8 cellular contexts compared by ENCODE assay signal in genomic region chr7:92831716-92832622, GRCh38. TPM values are rescaled to one million over a fixed set of nuclear protein-coding genes. Genes with fewer than 3 reads are reported as not detected.
DNase-seq lines count a peak whose midpoint lies in the region; ATAC-seq, FAIRE-seq and TF ChIP-seq lines count a peak whose summit lies in the region.

No MANE protein-coding gene starts in this region.

- peak overlapping the region; percentile 12 to 89 for H3K4me3 ChIP-seq in CD4-positive, alpha-beta memory T cell (ENCODE audit: low read length in 2 of 2)
- peak overlapping the region; percentile 90 for H3K4me3 ChIP-seq in HUES6 (ENCODE audit: low read depth, low read length)
- peak overlapping the region; percentile 58 to 94 (median 88) for H3K4me3 ChIP-seq in keratinocyte (ENCODE audit: control insufficient read depth in 2 of 3, extremely low read depth in 1 of 3, insufficient read depth in 2 of 3, low read depth in 1 of 3, low read length in 3 of 3)
- peak overlapping the region; percentile 83 for H3K4me3 ChIP-seq in suprapubic skin

- peak overlapping the region; percentile 68 for H3K27ac ChIP-seq in CD4-positive, alpha-beta memory T cell (ENCODE audit: low read depth, low read length)
- peak overlapping the region; percentile 66 for H3K27ac ChIP-seq in HUES6 (ENCODE audit: low read depth, low read length)
- peak overlapping the region; percentile 91 for H3K27ac ChIP-seq in keratinocyte (ENCODE audit: control insufficient read depth, insufficient read depth, low read length)
- H3K27ac ChIP-seq in suprapubic skin = peak overlapping the region; percentile 88

- H2AFZ ChIP-seq in keratinocyte (ENCODE audit: control insufficient read depth, low read length) = no peak overlapping the region

- H3K4me1 Mint-ChIP-seq in CD4-positive, alpha-beta memory T cell = peaks cover 33 to 67% (median 44%) of the 10 kb centered on the region in 4 donors

- POLR2A ChIA-PET in CD4-positive, alpha-beta memory T cell (lab: Charles Lee; ENCODE audit: partially characterized antibody) = interaction anchor here (0.5 to 5.2 kb wide), 25 partner anchors 8 to 385 kb away, joined by 3 to 82 read pairs (median 4); partner anchors contain the start of genes GATAD1 and RBM48

- dilution Hi-C loops in keratinocyte (cut with MboI; ENCODE audit: extremely low pct_ligation_motif_present, low sequenced_read_pairs) = no loop called here

- peak overlapping the region; percentile 93 for H3K4me2 ChIP-seq in keratinocyte (ENCODE audit: control insufficient read depth, extremely low read depth, insufficient read depth, low read depth, low read length)

- peaks cover 43% of the 10 kb centered on the region for H3K4me1 ChIP-seq in CD4-positive, alpha-beta memory T cell (ENCODE audit: insufficient read depth, low read length)
- H3K4me1 ChIP-seq in HUES6 (ENCODE audit: control insufficient read depth, insufficient read depth, low read length) = peaks cover 39% of the 10 kb centered on the region
- peaks cover 36% of the 10 kb centered on the region for H3K4me1 ChIP-seq in keratinocyte (ENCODE audit: control insufficient read depth, extremely low read depth, insufficient read depth, low read length)
- H3K4me1 ChIP-seq in suprapubic skin = peaks cover 46% of the 10 kb centered on the region

- TF ChIP-seq CTCF in keratinocyte (optimal IDR thresholded peaks at IDR 0.05 in 1 of 3, IDR thresholded peaks at IDR 0.05 in 1 of 3, conservative IDR thresholded peaks at IDR 0.05 in 1 of 3; ENCODE audit: extremely low read depth in 1 of 3, insufficient read depth in 2 of 3, low read length in 3 of 3) (no peak), suprapubic skin (IDR thresholded peaks at IDR 0.05) (no peak)

- 63% methylated on average over 8 of the region's 8 CpGs for WGBS in suprapubic skin

- H3K27me3 ChIP-seq in CD4-positive, alpha-beta memory T cell (ENCODE audit: insufficient read depth, low read length) = no peaks in the 10 kb centered on the region
- H3K27me3 ChIP-seq in HUES6 (ENCODE audit: control insufficient read depth, insufficient read depth, low read length) = no peaks in the 10 kb centered on the region
- H3K27me3 ChIP-seq in keratinocyte (ENCODE audit: control insufficient read depth, extremely low read depth, insufficient read depth, low read length) = no peaks in the 10 kb centered on the region
- H3K27me3 ChIP-seq in suprapubic skin = no peaks in the 10 kb centered on the region

- H3K9ac ChIP-seq in HUES6 (ENCODE audit: low read length) = peak overlapping the region; percentile 95
- peak overlapping the region; percentile 90 for H3K9ac ChIP-seq in keratinocyte (ENCODE audit: control insufficient read depth, extremely low read depth, insufficient read depth, low read length)

- CTCF ChIA-PET in CD4-positive, alpha-beta memory T cell (lab: Charles Lee; ENCODE audit: partially characterized antibody) = interaction anchor here (0.6 to 5.5 kb wide), 44 partner anchors 8 to 385 kb away, joined by 3 to 122 read pairs (median 4); partner anchors contain the start of genes GATAD1, PEX1 and RBM48

- H3K4me3 Mint-ChIP-seq in CD4-positive, alpha-beta memory T cell = peak overlapping the region; percentile 83 to 98 (median 92)

- no peak for TF ChIP-seq EP300 in suprapubic skin (IDR thresholded peaks at IDR 0.05)

- intact Hi-C loops in CD4-positive, alpha-beta memory T cell (cut with micrococcal nuclease) = loop anchor here (1.0 to 10.0 kb wide), 5 partner anchors 23 to 697 kb away; partner anchors contain the start of genes ANKIB1, CYP51A1, GATAD1 and KRIT1

- H4K20me1 ChIP-seq in keratinocyte (ENCODE audit: control insufficient read depth, extremely low read depth, insufficient read depth, low read length) = peaks cover 4% of the 10 kb centered on the region

- H3K36me3 ChIP-seq in CD4-positive, alpha-beta memory T cell (ENCODE audit: insufficient read depth, low read length) = no peaks in the 10 kb centered on the region
- H3K36me3 ChIP-seq in HUES6 (ENCODE audit: control insufficient read depth, insufficient read depth, low read length) (peaks cover 5% of the 10 kb centered on the region; the same call in 1 of the 2 replicates), keratinocyte (ENCODE audit: control insufficient read depth in 2 of 2, extremely low read depth in 1 of 2, insufficient read depth in 2 of 2, low read length in 2 of 2) (peaks cover 3 to 28% of the 10 kb centered on the region in 2 experiments), suprapubic skin (no peaks in the 10 kb centered on the region)

- no peaks in the 10 kb centered on the region for H3K9me3 ChIP-seq in CD4-positive, alpha-beta memory T cell (ENCODE audit: control insufficient read depth in 1 of 2, low read length in 2 of 2)
- H3K9me3 ChIP-seq in HUES6 (ENCODE audit: control insufficient read depth, insufficient read depth, low read depth, low read length) (no peaks in the 10 kb centered on the region), keratinocyte (ENCODE audit: control insufficient read depth, low read depth, low read length) (no peaks in the 10 kb centered on the region), suprapubic skin (no peaks in the 10 kb centered on the region)

- H3K9me3 Mint-ChIP-seq in CD4-positive, alpha-beta memory T cell = peaks cover 0 to 2% (median 0%) of the 10 kb centered on the region in 8 donors

- DNase-seq in CD4-positive, alpha-beta memory T cell = peak in 1 of 5 donors; percentile 40
- peak; percentile 90 for DNase-seq in amniotic epithelial cell (ENCODE audit: low read depth)
- no peak for DNase-seq in keratinocyte (ENCODE audit: low read depth, low spot score)
- no peak for DNase-seq in suprapubic skin (ENCODE audit: low spot score in 2 of 2)
- no peak for DNase-seq in cerebellar nuclear complex (lab: John Stamatoyannopoulos, UW)
- DNase-seq in activated CD8-positive, alpha-beta memory T cell treated with anti-CD3 and anti-CD28 coated beads for 24 hours = no peak

- no peak for TF ChIP-seq POLR2A in suprapubic skin (IDR thresholded peaks at IDR 0.05)

- no peak for ATAC-seq in HG02870 (IDR thresholded peaks at IDR 0.05; ENCODE audit: unreplicated experiment)

- peaks cover 94% of the 10 kb centered on the region for H3K79me2 ChIP-seq in keratinocyte (ENCODE audit: control insufficient read depth, insufficient read depth, low read length)

- H3K27ac Mint-ChIP-seq in CD4-positive, alpha-beta memory T cell = peak overlapping the region; percentile 69 to 96 (median 93)

- H3K27me3 Mint-ChIP-seq in CD4-positive, alpha-beta memory T cell = no peaks in the 10 kb centered on the region

- no peak for FAIRE-seq in keratinocyte (lab: Jason Lieb, UNC)

- peaks cover 2% of the 10 kb centered on the region for H3K9me1 ChIP-seq in keratinocyte (ENCODE audit: control insufficient read depth, extremely low read depth, insufficient read depth, low read length)

- peaks cover 3 to 41% of the 10 kb centered on the region in 2 donors for H3K36me3 Mint-ChIP-seq in CD4-positive, alpha-beta memory T cell

RNA-seq across cellular contexts. Expression of gene CDK6, which starts 4.4 kb away (rescaled TPM):
- total RNA-seq in CD4-positive, alpha-beta memory T cell = 10 to 100 TPM; 21.2 to 23.6 TPM
- polyA plus RNA-seq in CD4-positive, alpha-beta memory T cell = 10 to 100 TPM; 18.4 to 21.0 TPM
- polyA plus RNA-seq in keratinocyte = 39.1 to 68.6 TPM (median 53.5 TPM) in 3 replicates
- 14.0 TPM for polyA plus RNA-seq in keratinocyte (2011; ENCODE audit: low read depth)
- polyA plus RNA-seq in keratinocyte (2011; cell fraction: cytosol; rRNA removed) = 36.9 and 54.9 TPM in 2 replicates
- 83.0 and 86.9 TPM in 2 replicates for polyA plus RNA-seq in keratinocyte (2011; cell fraction: nucleus; rRNA removed)
- 16.7 and 45.7 TPM in 2 replicates for polyA plus RNA-seq in keratinocyte (2012; ENCODE audit: low replicate concordance)
- 147 to 201 TPM (median 184 TPM) in 3 replicates for polyA minus RNA-seq in keratinocyte
- 165 TPM for polyA minus RNA-seq in keratinocyte (2011; cell fraction: cytosol; rRNA and poly(A)+ RNA removed)
- polyA minus RNA-seq in keratinocyte (2011; cell fraction: nucleus; rRNA and poly(A)+ RNA removed) = 224 and 339 TPM in 2 replicates
- total RNA-seq in suprapubic skin = 10 to 100 TPM; 58.1 to 79.1 (median 68.3) TPM
